ENCODE assay signal across 10 cellular contexts in the genomic region with DNA sequence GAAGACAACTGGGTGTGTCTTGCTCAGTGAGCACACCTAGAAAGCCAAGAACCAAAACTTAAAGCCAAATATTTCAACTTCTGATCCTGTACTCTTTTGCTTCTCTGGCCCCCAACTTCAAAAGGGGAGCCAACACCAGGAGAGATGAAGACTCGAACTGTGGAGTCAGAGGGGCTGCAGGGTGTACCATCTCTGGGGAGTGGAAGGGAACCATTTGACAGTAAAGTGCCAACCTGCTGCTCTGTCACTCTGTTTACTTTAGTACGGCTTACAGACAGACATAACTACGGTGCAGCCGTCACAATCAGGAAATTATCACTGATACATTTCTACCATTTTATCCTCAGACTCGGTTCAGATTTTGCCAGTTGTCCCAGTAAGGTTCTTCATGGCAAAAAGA. TPM values are rescaled to one million over a fixed set of nuclear protein-coding genes. Genes with fewer than 3 reads are reported as not detected.
DNase-seq lines count a peak whose midpoint lies in the region; ATAC-seq, FAIRE-seq and TF ChIP-seq lines count a peak whose summit lies in the region.
"Had no signal": no experiment of that assay in that cellular context is flagged by ENCODE, and none has a peak within 500 bp of the region (broad histone marks: within the 10 kb centered on the region; RNA-seq: fewer than 3 reads in every experiment).

No MANE protein-coding gene starts in this region.

- peaks cover 53% of the 10 kb centered on the region for H3K4me1 Mint-ChIP-seq in activated CD8-positive, alpha-beta T cell treated with anti-CD3 and anti-CD28 coated beads for 36 hours (ENCODE audit: low read depth)
- H3K4me1 Mint-ChIP-seq in memory B cell = peaks cover 17% of the 10 kb centered on the region

- peak overlapping the region; percentile 13 for H3K27ac Mint-ChIP-seq in activated CD8-positive, alpha-beta T cell treated with anti-CD3 and anti-CD28 coated beads for 36 hours
- peak overlapping the region; percentile 81 for H3K27ac Mint-ChIP-seq in memory B cell

- H3K4me3 ChIP-seq in AG10803 (ENCODE audit: low read length) = peak overlapping the region; percentile 11; the same call in 1 of the 2 replicates
- peak overlapping the region; percentile 18; the same call in 1 of the 2 replicates for H3K4me3 ChIP-seq in GM12865 (ENCODE audit: low read depth, low read length)

- ATAC-seq in activated CD8-positive, alpha-beta T cell treated with anti-CD3 and anti-CD28 coated beads for 36 hours = no peak
- ATAC-seq in memory B cell (ENCODE audit: low read depth) = no peak

- no peak for FAIRE-seq in H54 (lab: Jason Lieb, UNC)
- FAIRE-seq: bronchial epithelial cell had no signal

- peaks cover 34% of the 10 kb centered on the region for H3K36me3 Mint-ChIP-seq in activated CD8-positive, alpha-beta T cell treated with anti-CD3 and anti-CD28 coated beads for 36 hours (ENCODE audit: low read depth)
- H3K36me3 Mint-ChIP-seq in memory B cell = peaks cover 9% of the 10 kb centered on the region

- POLR2A ChIA-PET in activated CD8-positive, alpha-beta T cell treated with anti-CD3 and anti-CD28 coated beads for 36 hours (lab: Charles Lee) = interaction anchor here (1.3 kb wide), 1 partner anchor 18 kb away, joined by 3 read pairs; no protein-coding TSS in a partner anchor

- CTCF ChIA-PET in activated CD8-positive, alpha-beta T cell treated with anti-CD3 and anti-CD28 coated beads for 36 hours (lab: Charles Lee) = no interaction called here

- TF ChIP-seq CTCF in AG10803 (conservative IDR thresholded peaks at IDR 0.05; ENCODE audit: low read length) (no peak), GM12865 (IDR thresholded peaks at IDR 0.05; ENCODE audit: insufficient read depth, low read depth, low read length, missing control alignments) (no peak)
- TF ChIP-seq CTCF in activated CD8-positive, alpha-beta T cell treated with anti-CD3 and anti-CD28 coated beads for 36 hours (IDR thresholded peaks at IDR 0.05) = no peak

- intact Hi-C loops in activated CD8-positive, alpha-beta T cell treated with anti-CD3 and anti-CD28 coated beads for 36 hours (cut with micrococcal nuclease) = no loop called here
- intact Hi-C loops in head of caudate nucleus (cut with DNase I) = no loop called here

- DNase-seq in AG10803 (ENCODE audit: low read depth) (no peak), GM12865 (ENCODE audit: low read depth) (no peak), memory B cell (ENCODE audit: low spot score in 2 of 2) (no peak), NCI-H2196 (lab: John Stamatoyannopoulos, UW; ENCODE audit: unreplicated experiment) (no peak), amygdala (lab: John Stamatoyannopoulos, UW) (no peak), head of caudate nucleus (no peak), H54 (ENCODE audit: insufficient read length, low spot score) (no peak)
- no peak for DNase-seq in activated CD8-positive, alpha-beta T cell treated with anti-CD3 and anti-CD28 coated beads for 36 hours
- DNase-seq: MV-4-11 had no signal

- H3K27me3 Mint-ChIP-seq in activated CD8-positive, alpha-beta T cell treated with anti-CD3 and anti-CD28 coated beads for 36 hours = no peaks in the 10 kb centered on the region
- H3K27me3 Mint-ChIP-seq in memory B cell = no peaks in the 10 kb centered on the region

- peak overlapping the region; percentile 92 for H3K4me3 Mint-ChIP-seq in activated CD8-positive, alpha-beta T cell treated with anti-CD3 and anti-CD28 coated beads for 36 hours
- H3K4me3 Mint-ChIP-seq in memory B cell = peak overlapping the region; percentile 99

- TF ChIP-seq POLR2A in H54 (IDR thresholded peaks at IDR 0.05; ENCODE audit: low read depth, low read length) = no peak

- H3K9me3 Mint-ChIP-seq in activated CD8-positive, alpha-beta T cell treated with anti-CD3 and anti-CD28 coated beads for 36 hours = peaks cover under 1% of the 10 kb centered on the region
- H3K9me3 Mint-ChIP-seq in memory B cell = no peaks in the 10 kb centered on the region

RNA-seq across cellular contexts. Expression of a gene that starts 1.6 kb away (rescaled TPM):
- total RNA-seq in activated CD8-positive, alpha-beta T cell treated with anti-CD3 and anti-CD28 coated beads for 36 hours = 10 to 100 TPM; 64.8 to 66.2 TPM
